7 cellular contexts compared by ENCODE assay signal in the genomic region with DNA sequence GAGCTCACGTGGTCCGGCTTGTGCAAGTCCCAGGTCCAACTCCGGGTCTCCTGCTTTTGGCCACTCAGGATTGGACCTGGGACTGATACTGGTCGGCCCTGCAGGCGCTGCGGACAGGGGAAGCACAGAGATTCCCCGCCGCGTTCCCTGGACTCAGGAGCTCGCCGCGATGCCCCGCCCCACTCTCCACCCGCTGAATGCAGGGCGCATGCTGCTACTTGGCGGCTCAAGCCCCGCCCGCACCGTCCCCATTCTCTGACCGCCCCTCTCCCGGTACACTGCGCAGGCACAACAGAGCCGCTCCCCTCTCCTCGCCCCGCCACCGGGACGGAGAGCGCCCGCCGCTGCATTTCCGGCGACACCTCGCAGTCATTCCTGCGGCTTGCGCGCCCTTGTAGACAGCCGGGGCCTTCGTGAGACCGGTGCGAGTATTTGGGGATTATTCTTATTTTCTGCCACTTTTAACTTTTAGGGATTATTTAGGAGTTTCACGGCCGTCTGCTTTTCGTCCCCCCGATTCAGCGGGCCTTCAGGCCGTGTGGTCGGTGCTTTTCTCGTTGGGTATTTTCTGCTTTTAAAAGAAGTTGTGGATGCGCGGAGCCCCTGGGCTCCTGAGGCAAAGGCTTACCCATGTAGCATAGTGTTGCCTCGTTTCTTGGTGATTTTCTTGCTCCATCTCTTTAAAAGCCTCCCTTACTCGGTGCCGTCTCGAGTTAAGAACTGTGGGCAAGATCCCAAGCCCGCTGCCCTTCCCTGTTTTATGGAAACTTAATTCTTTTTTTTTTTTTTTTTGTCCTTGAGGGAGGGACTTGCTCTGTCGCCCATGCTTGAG.
A peak's percentile ranks its signal among the peaks of the same experiment; 100 is the strongest.
DNase-seq lines count a peak whose midpoint lies in the region; ATAC-seq and TF ChIP-seq lines count a peak whose summit lies in the region.

A gene (plus strand): TSS at position 251 of the 832 bp plus-strand sequence. CDS start 1,544 bp downstream, outside the sequence.

- peaks cover 2% of the 10 kb centered on the region; the same call in 1 of the 2 replicates for H3K4me1 ChIP-seq in iPS DF 6.9 (ENCODE audit: control insufficient read depth, insufficient read depth, low read length)

- in situ Hi-C loops in brain microvascular endothelial cell (cut with HindIII; ENCODE audit: low pct_ligation_motif_present, low sequenced_read_pairs), result no loop called here

- peak; percentile 70 for DNase-seq in NCI-H2107 (lab: John Stamatoyannopoulos, UW)
- DNase-seq in UCSD-AML1 (lab: John Stamatoyannopoulos, UW; ENCODE audit: unreplicated experiment), result peak; percentile 97
- peak; percentile 98 for DNase-seq in brain microvascular endothelial cell
- peak; percentile 95 for DNase-seq in iPS DF 6.9 (ENCODE audit: low read depth, low spot score)
- peak; percentile 98 for DNase-seq in skeletal muscle cell (ENCODE audit: low read depth)

- peak within 1 kb of the TSS; percentile 76 for H3K4me3 ChIP-seq in brain microvascular endothelial cell (ENCODE audit: low read depth, low read length)
- H3K4me3 ChIP-seq in iPS DF 6.9 (ENCODE audit: low read length), result peak within 1 kb of the TSS; percentile 53; the same call in 1 of the 2 replicates
- peak within 1 kb of the TSS; percentile 76 for H3K4me3 ChIP-seq in skeletal muscle cell (ENCODE audit: low read depth, low read length)

- H3K9me3 ChIP-seq in iPS DF 6.9 (ENCODE audit: control insufficient read depth, insufficient read depth, low read length), result peaks cover 2% of the 10 kb centered on the region; the same call in 1 of the 2 replicates

- no peak for TF ChIP-seq CTCF in brain microvascular endothelial cell (IDR thresholded peaks at IDR 0.05; ENCODE audit: low read depth, low read length, missing control alignments)

- ATAC-seq in GM18519 (IDR thresholded peaks at IDR 0.05; ENCODE audit: low FRiP score, unreplicated experiment) (peak; percentile 93), HG03060 (IDR thresholded peaks at IDR 0.05; ENCODE audit: low read depth, unreplicated experiment) (peak; percentile 83)

- peak within 1 kb of the TSS; percentile 75 for H3K27ac ChIP-seq in brain microvascular endothelial cell
- H3K27ac ChIP-seq in iPS DF 6.9 (ENCODE audit: low read length), result no peak within 1 kb of the TSS

- peaks cover 15% of the 10 kb centered on the region for H3K36me3 ChIP-seq in brain microvascular endothelial cell (replicated peaks)
- peaks cover 5% of the 10 kb centered on the region for H3K36me3 ChIP-seq in iPS DF 6.9 (ENCODE audit: control insufficient read depth, insufficient read depth, low read length)

- WGBS in iPS DF 6.9 (ENCODE audit: insufficient coverage, insufficient read length), result no CpG with 5 or more reads among the region's 56 CpGs

- H3K27me3 ChIP-seq in brain microvascular endothelial cell (replicated peaks), result no peaks in the 10 kb centered on the region
- no peaks in the 10 kb centered on the region for H3K27me3 ChIP-seq in iPS DF 6.9 (ENCODE audit: control insufficient read depth, insufficient read depth, low read length)
